Comparison of ENCODE assay signal across 9 cellular contexts in genomic region chr2:96527052-96527964, GRCh38. TPM values are rescaled to one million over a fixed set of nuclear protein-coding genes. Genes with fewer than 3 reads are reported as not detected.
A peak's percentile ranks its signal among the peaks of the same experiment; 100 is the strongest.
DNase-seq lines count a peak whose midpoint lies in the region; ATAC-seq, FAIRE-seq and TF ChIP-seq lines count a peak whose summit lies in the region.
"Had no signal": no experiment of that assay in that cellular context is flagged by ENCODE, and none has a peak within 500 bp of the region (broad histone marks: within the 10 kb centered on the region; RNA-seq: fewer than 3 reads in every experiment).

No MANE protein-coding gene starts in this region.

- H3K23me2 ChIP-seq in H1 (ENCODE audit: low read depth, low read length) = peaks cover 8% of the 10 kb centered on the region; the same call in 1 of the 2 replicates

- no peak overlapping the region for H2BK5ac ChIP-seq in H1 (ENCODE audit: low read depth, low read length)

- H3K36me3 ChIP-seq in CD4-positive, CD25-positive, alpha-beta regulatory T cell (ENCODE audit: control insufficient read depth, insufficient read depth, low read length) = no peaks in the 10 kb centered on the region
- H3K36me3 ChIP-seq in H1 (ENCODE audit: control insufficient read depth in 2 of 4, insufficient read depth in 4 of 4, low read length in 3 of 4) = no peaks in the 10 kb centered on the region
- H3K36me3 ChIP-seq in transverse colon = no peaks in the 10 kb centered on the region

- H3K4me1 ChIP-seq in CD4-positive, CD25-positive, alpha-beta regulatory T cell (ENCODE audit: control insufficient read depth, insufficient read depth, low read length, poor library complexity, severe bottlenecking) = peaks cover 57% of the 10 kb centered on the region
- H3K4me1 ChIP-seq in H1 (replicated peaks in 1 of 4; ENCODE audit: control insufficient read depth in 3 of 4, insufficient read depth in 4 of 4, low read length in 3 of 4) (peaks cover 2 to 4% (median 3%) of the 10 kb centered on the region in 4 experiments; a peak in 6 of 7 replicates), transverse colon (peaks cover 8 to 46% (median 25%) of the 10 kb centered on the region in 4 donors)

- H3K56ac ChIP-seq in H1 (replicated peaks; ENCODE audit: insufficient read length, low read depth, low read length) = no peak overlapping the region

- H2BK15ac ChIP-seq in H1 (ENCODE audit: low read length) = 0 out of 2 replicates have a peak overlapping the region, but pooled peaks have one; percentile 81

- TF ChIP-seq POLR2A in H1 (IDR thresholded peaks at IDR 0.05; ENCODE audit: control extremely low read depth in 1 of 2, low read depth in 2 of 2, low read length in 2 of 2) (no peak), transverse colon (IDR thresholded peaks at IDR 0.05) (no peak)

- no peak overlapping the region for H2AK5ac ChIP-seq in H1 (ENCODE audit: low read depth, low read length)

- no peak overlapping the region for H4K5ac ChIP-seq in H1 (ENCODE audit: insufficient read length, low read depth, low read length)

- H4K8ac ChIP-seq in H1 (ENCODE audit: extremely low read depth, insufficient read depth, low read length) = peak overlapping the region; percentile 75

- 0 out of 2 replicates have a peak overlapping the region, but pooled peaks have one; percentile 10 for H2BK20ac ChIP-seq in H1 (ENCODE audit: low read length)

- in situ Hi-C loops in transverse colon (cut with MboI; ENCODE audit: low pct_ligation_motif_present in 1 of 4, low pct_unique_long_range_greater_than_20kb in 1 of 4, low sequenced_read_pairs in 3 of 4) (no loop called here), KBM-7 (cut with MboI; ENCODE audit: low pct_unique_long_range_greater_than_20kb, low sequenced_read_pairs) (no loop called here)

- H3K27ac Mint-ChIP-seq in CD4-positive, CD25-positive, alpha-beta regulatory T cell = peak overlapping the region; percentile 88 to 96 (median 93)
- H3K27ac Mint-ChIP-seq in activated CD4-positive, alpha-beta T cell treated with anti-CD3 and anti-CD28 coated beads, Interleukin-2, amount 10 ng/mL, durations not matched to agents 24 days and 14 days = peak overlapping the region; percentile 94
- H3K27ac Mint-ChIP-seq in neural crest cell (ENCODE audit: unreplicated experiment) = no peak overlapping the region

- intact Hi-C loops in activated CD4-positive, alpha-beta T cell treated with anti-CD3 and anti-CD28 coated beads, Interleukin-2, amount 10 ng/mL, durations not matched to agents 24 days and 14 days (cut with micrococcal nuclease) = loop anchor here (5.0 kb wide), 2 partner anchors 185 to 380 kb away; partner anchors contain the start of gene DUSP2
- intact Hi-C loops in transverse colon (cut with DNase I; ENCODE audit: low total_unique reads) = no loop called here

- H3K9me3 Mint-ChIP-seq in CD4-positive, CD25-positive, alpha-beta regulatory T cell = no peaks in the 10 kb centered on the region
- H3K9me3 Mint-ChIP-seq in activated CD4-positive, alpha-beta T cell treated with anti-CD3 and anti-CD28 coated beads, Interleukin-2, amount 10 ng/mL, durations not matched to agents 24 days and 14 days = no peaks in the 10 kb centered on the region
- H3K9me3 Mint-ChIP-seq in neural crest cell = no peaks in the 10 kb centered on the region

- TF ChIP-seq EP300 in H1 (IDR thresholded peaks at IDR 0.05; ENCODE audit: borderline replicate concordance in 1 of 2, low read depth in 2 of 2, low read length in 2 of 2) = no peak
- TF ChIP-seq EP300 in transverse colon (IDR thresholded peaks at IDR 0.05; ENCODE audit: low read depth) = no peak

- peak overlapping the region; percentile 64 for H3K4me3 ChIP-seq in CD4-positive, CD25-positive, alpha-beta regulatory T cell (ENCODE audit: low read depth, low read length)
- H3K4me3 ChIP-seq in H1 (ENCODE audit: extremely low read depth in 1 of 4, insufficient read depth in 2 of 4, low read depth in 3 of 4, low read length in 4 of 4) (peak overlapping the region; percentile 34 to 63 (median 49)), transverse colon (peak overlapping the region; percentile 36 to 58 (median 37))

- H3K79me1 ChIP-seq in H1 (ENCODE audit: low read depth, low read length) = no peaks in the 10 kb centered on the region

- H3K4me2 ChIP-seq in H1 (ENCODE audit: insufficient read depth in 1 of 2, low read depth in 2 of 2, low read length in 2 of 2) = peak overlapping the region; percentile 59

- CTCF ChIA-PET in H1 (lab: Charles Lee; ENCODE audit: partially characterized antibody) = interaction anchor here (0.7 to 18.5 kb wide), 10 partner anchors 9 to 120 kb away, joined by 3 to 361 read pairs (median 5); no protein-coding TSS in a partner anchor

- DNase-seq in CD4-positive, CD25-positive, alpha-beta regulatory T cell = peak; percentile 48 to 81 (median 49)
- DNase-seq in activated CD4-positive, alpha-beta T cell treated with anti-CD3 and anti-CD28 coated beads, Interleukin-2, amount 10 ng/mL, durations not matched to agents 24 days and 14 days = peak; percentile 91
- DNase-seq in H1 (ENCODE audit: low read depth in 1 of 2, low spot score in 2 of 2) (peak in 1 of 2 experiments; percentile 75), neural crest cell (ENCODE audit: low read depth, low spot score) (peak; percentile 53), transverse colon (peak; percentile 42), KBM-7 (no peak), NCI-H446 (lab: John Stamatoyannopoulos, UW) (no peak)

- H2BK120ac ChIP-seq in H1 (replicated peaks; ENCODE audit: low read depth, low read length) = peak overlapping the region; percentile 52

- no peak overlapping the region for H2AFZ ChIP-seq in H1 (ENCODE audit: low read length)

- peak in 1 of 2 donors; percentile 7 for ATAC-seq in CD4-positive, CD25-positive, alpha-beta regulatory T cell (ENCODE audit: low read depth in 2 of 2)
- ATAC-seq in HG02588 (IDR thresholded peaks at IDR 0.05; ENCODE audit: unreplicated experiment) = peak; percentile 26

- POLR2A ChIA-PET in H1 (lab: Charles Lee; ENCODE audit: partially characterized antibody) = interaction anchor here (0.6 to 1.2 kb wide), 7 partner anchors 11 to 252 kb away, joined by 3 to 5 read pairs (median 3); no protein-coding TSS in a partner anchor

- no peaks in the 10 kb centered on the region for H4K20me1 ChIP-seq in H1 (replicated peaks in 1 of 2; ENCODE audit: control insufficient read depth in 1 of 2, insufficient read depth in 2 of 2, low read length in 2 of 2)

- H3K36me3 Mint-ChIP-seq in CD4-positive, CD25-positive, alpha-beta regulatory T cell = no peaks in the 10 kb centered on the region
- no peaks in the 10 kb centered on the region for H3K36me3 Mint-ChIP-seq in activated CD4-positive, alpha-beta T cell treated with anti-CD3 and anti-CD28 coated beads, Interleukin-2, amount 10 ng/mL, durations not matched to agents 24 days and 14 days (ENCODE audit: low read depth)
- no peaks in the 10 kb centered on the region for H3K36me3 Mint-ChIP-seq in neural crest cell (ENCODE audit: low read depth)

- no peak overlapping the region for H3K18ac ChIP-seq in H1 (ENCODE audit: extremely low read depth, low read length)

- TF ChIP-seq CTCF in H1 (IDR thresholded peaks at IDR 0.05; ENCODE audit: control extremely low read depth in 1 of 3, insufficient read depth in 1 of 3, low read depth in 1 of 3, low read length in 3 of 3) = peak in 2 of 3 experiments; percentile 37 to 67; a peak in 3 of 4 replicates
- TF ChIP-seq CTCF in neural crest cell (conservative IDR thresholded peaks at IDR 0.05) = no peak
- TF ChIP-seq CTCF in transverse colon (IDR thresholded peaks at IDR 0.05) = peak in 3 of 5 experiments; percentile 10 to 37 (median 21)

- no peak overlapping the region for H3K4ac ChIP-seq in H1 (replicated peaks; ENCODE audit: insufficient read length, low read depth, low read length)

- H3K4me1 Mint-ChIP-seq in CD4-positive, CD25-positive, alpha-beta regulatory T cell = peaks cover 18 to 75% (median 41%) of the 10 kb centered on the region in 4 donors
- H3K4me1 Mint-ChIP-seq in activated CD4-positive, alpha-beta T cell treated with anti-CD3 and anti-CD28 coated beads, Interleukin-2, amount 10 ng/mL, durations not matched to agents 24 days and 14 days = peaks cover 86% of the 10 kb centered on the region
- H3K4me1 Mint-ChIP-seq in neural crest cell = peaks cover 16% of the 10 kb centered on the region

- H3K27ac ChIP-seq in CD4-positive, CD25-positive, alpha-beta regulatory T cell (ENCODE audit: insufficient read depth, low read length, poor library complexity, severe bottlenecking) = peak overlapping the region; percentile 62
- H3K27ac ChIP-seq in H1 (ENCODE audit: low read depth, low read length) = no peak overlapping the region
- H3K27ac ChIP-seq in transverse colon = peak overlapping the region; percentile 76 to 84 (median 84)

- WGBS in H1 (ENCODE audit: extremely low coverage in 1 of 2, insufficient coverage in 1 of 2, insufficient read length in 1 of 2, insufficient replicate concordance in 2 of 2, low coverage in 1 of 2, low lambda C conversion rate in 2 of 2, missing lambda C conversion rate in 1 of 2), 2 experiments = 23% methylated on average over 32 of the region's 60 CpGs; no CpG with 5 or more reads in 1 of the 2 experiments
- 39 to 63% methylated on average over 5 to 32 of the region's 60 CpGs for WGBS in transverse colon (ENCODE audit: low coverage in 1 of 2), 2 donors

- H3K9me3 ChIP-seq in CD4-positive, CD25-positive, alpha-beta regulatory T cell (ENCODE audit: control insufficient read depth in 2 of 2, low read length in 2 of 2) = no peaks in the 10 kb centered on the region
- no peaks in the 10 kb centered on the region for H3K9me3 ChIP-seq in H1 (ENCODE audit: insufficient read depth in 2 of 2, low read depth in 1 of 2, low read length in 1 of 2)
- no peaks in the 10 kb centered on the region for H3K9me3 ChIP-seq in transverse colon

- no peak overlapping the region for H4K91ac ChIP-seq in H1 (replicated peaks; ENCODE audit: insufficient read length, low read length)

- H3K27me3 ChIP-seq in CD4-positive, CD25-positive, alpha-beta regulatory T cell (ENCODE audit: control insufficient read depth, insufficient read depth, low read length) = no peaks in the 10 kb centered on the region
- peaks cover 0 to 28% (median 22%) of the 10 kb centered on the region in 4 experiments; a peak in 6 of 7 replicates for H3K27me3 ChIP-seq in H1 (replicated peaks in 1 of 4; ENCODE audit: control insufficient read depth in 3 of 4, extremely low read depth in 1 of 4, insufficient read depth in 3 of 4, low read length in 3 of 4)
- no peaks in the 10 kb centered on the region for H3K27me3 ChIP-seq in transverse colon

- H3K4me3 Mint-ChIP-seq in CD4-positive, CD25-positive, alpha-beta regulatory T cell = peak overlapping the region; percentile 82 to 93 (median 84)
- peak overlapping the region; percentile 81 for H3K4me3 Mint-ChIP-seq in activated CD4-positive, alpha-beta T cell treated with anti-CD3 and anti-CD28 coated beads, Interleukin-2, amount 10 ng/mL, durations not matched to agents 24 days and 14 days
- peak overlapping the region; percentile 78 for H3K4me3 Mint-ChIP-seq in neural crest cell

- no peak overlapping the region for H3K23ac ChIP-seq in H1 (ENCODE audit: insufficient read length)

- no peak overlapping the region for H3K14ac ChIP-seq in H1 (ENCODE audit: insufficient read length)

- peaks cover 16% of the 10 kb centered on the region for H3K27me3 Mint-ChIP-seq in CD4-positive, CD25-positive, alpha-beta regulatory T cell
- no peaks in the 10 kb centered on the region for H3K27me3 Mint-ChIP-seq in activated CD4-positive, alpha-beta T cell treated with anti-CD3 and anti-CD28 coated beads, Interleukin-2, amount 10 ng/mL, durations not matched to agents 24 days and 14 days
- no peaks in the 10 kb centered on the region for H3K27me3 Mint-ChIP-seq in neural crest cell (ENCODE audit: low read depth)

- no peak for FAIRE-seq in H1 (lab: Jason Lieb, UNC)

- no peak overlapping the region for H2BK12ac ChIP-seq in H1 (ENCODE audit: low read depth, low read length)

- no peaks in the 10 kb centered on the region for H3K79me2 ChIP-seq in H1 (ENCODE audit: control insufficient read depth in 1 of 2, insufficient read depth in 2 of 2, low read length in 2 of 2)

- no peak overlapping the region; a peak in 1 of 7 replicates for H3K9ac ChIP-seq in H1 (replicated peaks in 1 of 4; ENCODE audit: extremely low read depth in 1 of 4, low read depth in 3 of 4, low read length in 3 of 4)

- TF ChIP-seq RAD21 in H1 (IDR thresholded peaks at IDR 0.05 in 1 of 2, conservative IDR thresholded peaks at IDR 0.05 in 1 of 2; ENCODE audit: low read depth in 2 of 2, low read length in 2 of 2) = peak in 1 of 2 experiments; percentile 51; a peak in 2 of 4 replicates

RNA-seq across cellular contexts. Expression of gene ARID5A, which starts 9.2 kb away (rescaled TPM):
- total RNA-seq in CD4-positive, CD25-positive, alpha-beta regulatory T cell = 180 TPM
- polyA plus RNA-seq in CD4-positive, CD25-positive, alpha-beta regulatory T cell = 10 to 100 TPM; 63.5 to 85.6 (median 73.6) TPM
- 214 and 229 TPM in 2 replicates for total RNA-seq in activated CD4-positive, alpha-beta T cell treated with anti-CD3 and anti-CD28 coated beads, Interleukin-2, amount 10 ng/mL, durations not matched to agents 24 days and 14 days
- total RNA-seq in H1 (2021; fragmentation: NEBNext Ultra II Directional; extraction: Animal tissue kit (Norgen Biotek cat#: 25700)) = 4.4 and 5.3 TPM in 2 replicates
- 3.3 and 3.8 TPM in 2 replicates for polyA plus RNA-seq in H1 (2011; rRNA removed)
- polyA plus RNA-seq in H1 (2011; cell fraction: cytosol; rRNA removed) = 2.8 TPM
- polyA plus RNA-seq in H1 (2011; cell fraction: nucleus; rRNA removed) = 5.1 TPM
- 1.8 to 4.2 TPM (median 3.5 TPM) in 4 replicates for polyA plus RNA-seq in H1 (2012, experiment 1 of 2)
- polyA plus RNA-seq in H1 (2012, experiment 2 of 2) = 3.3 TPM
- polyA plus RNA-seq in H1 (2013, experiment 1 of 2) = 4.2 TPM
- 4.2 TPM for polyA plus RNA-seq in H1 (2013, experiment 2 of 2)
- 0.76 and 1.4 TPM in 2 replicates for polyA minus RNA-seq in H1 (2011; rRNA and poly(A)+ RNA removed)
- 4.3 TPM for polyA minus RNA-seq in H1 (2011; cell fraction: cytosol; rRNA and poly(A)+ RNA removed)
- 3.3 TPM for polyA minus RNA-seq in H1 (2011; cell fraction: nucleus; rRNA and poly(A)+ RNA removed)
- total RNA-seq in neural crest cell = 12.0 and 12.9 TPM in 2 replicates
- 100 to 1,000 TPM in 1 of 4 donors, 10 to 100 TPM in 2, 1 to 10 TPM in 1; 9.8 to 113 (median 18.1) TPM for total RNA-seq in transverse colon
- polyA plus RNA-seq: neural cell had no signal

RNA-seq across cellular contexts. Expression of gene NEURL3, which starts 22.2 kb away (rescaled TPM):
- not detected for total RNA-seq in CD4-positive, CD25-positive, alpha-beta regulatory T cell
- polyA plus RNA-seq in CD4-positive, CD25-positive, alpha-beta regulatory T cell = under 1 TPM in 1 of 4 donors, not detected in 3; 0.18 TPM
- 1.0 and 1.2 TPM in 2 replicates for total RNA-seq in activated CD4-positive, alpha-beta T cell treated with anti-CD3 and anti-CD28 coated beads, Interleukin-2, amount 10 ng/mL, durations not matched to agents 24 days and 14 days
- not detected in 2 replicates for total RNA-seq in H1 (2021; fragmentation: NEBNext Ultra II Directional; extraction: Animal tissue kit (Norgen Biotek cat#: 25700))
- polyA plus RNA-seq in H1 (2011; rRNA removed) = 0.03 TPM in 1 of 2 replicates, not detected in the other
- not detected for polyA plus RNA-seq in H1 (2011; cell fraction: cytosol; rRNA removed)
- not detected for polyA plus RNA-seq in H1 (2011; cell fraction: nucleus; rRNA removed)
- not detected in 4 replicates for polyA plus RNA-seq in H1 (2012, experiment 1 of 2)
- polyA plus RNA-seq in H1 (2012, experiment 2 of 2) = not detected
- not detected for polyA plus RNA-seq in H1 (2013, experiment 1 of 2)
- not detected for polyA plus RNA-seq in H1 (2013, experiment 2 of 2)
- polyA minus RNA-seq in H1 (2011; rRNA and poly(A)+ RNA removed) = not detected in 2 replicates
- polyA minus RNA-seq in H1 (2011; cell fraction: cytosol; rRNA and poly(A)+ RNA removed) = not detected
- not detected for polyA minus RNA-seq in H1 (2011; cell fraction: nucleus; rRNA and poly(A)+ RNA removed)
- total RNA-seq in neural crest cell (0.21 TPM in 1 of 2 replicates, not detected in the other), transverse colon (1 to 10 TPM in 2 of 4 donors, under 1 TPM in 1, not detected in 1; 0.32 to 7.9 (median 7.0) TPM)
- polyA plus RNA-seq: neural cell had no signal

Comparison
In these comparisons a context has a peak if more than half of its experiments do, and no peak if none do; other contexts are left out.
1. DNase-seq: peak in CD4-positive, CD25-positive, alpha-beta regulatory T cell (3 of 3), activated CD4-positive, alpha-beta T cell treated with anti-CD3 and anti-CD28 coated beads, Interleukin-2, amount 10 ng/mL, durations not matched to agents 24 days and 14 days (single experiment), neural crest cell (single experiment) and transverse colon (single experiment); none in KBM-7 (single experiment) and NCI-H446 (0 of 2).
2. Peak in every context shown above with its lines, with median percentiles within 50 percentile points of each other: H3K4me3 ChIP-seq and H3K4me3 Mint-ChIP-seq.